In genomic region chr21:42466700-42467612, GRCh38 we compare ENCODE assay signal across 1 cellular context.
TF ChIP-seq lines count a peak whose summit lies in the region.

No MANE protein-coding gene starts in this region.

TF ChIP-seq in H1, 55 proteins besides CTCF, POLR2A, EP300 and RAD21:
- TF ChIP-seq CHD7 (IDR thresholded peaks at IDR 0.05; ENCODE audit: insufficient replicate concordance, low read length) = no peak
- TF ChIP-seq PHF8 (conservative IDR thresholded peaks at IDR 0.05; ENCODE audit: low read depth, low read length) = no peak
- no peak for TF ChIP-seq SAP30 (IDR thresholded peaks at IDR 0.05; ENCODE audit: insufficient read depth, insufficient replicate concordance, low read length)
- TF ChIP-seq SP1 (IDR thresholded peaks at IDR 0.05; ENCODE audit: low read depth, low read length) = no peak
- TF ChIP-seq MAFK (IDR thresholded peaks at IDR 0.05; ENCODE audit: low read depth, low read length) = no peak
- no peak for TF ChIP-seq CHD2 (IDR thresholded peaks at IDR 0.05; ENCODE audit: low read length)
- no peak for TF ChIP-seq KDM1A (IDR thresholded peaks at IDR 0.05; ENCODE audit: borderline replicate concordance, low read length)
- no peak for TF ChIP-seq ASH2L (IDR thresholded peaks at IDR 0.05; ENCODE audit: low read length)
- no peak for TF ChIP-seq POLR2AphosphoS5 (IDR thresholded peaks at IDR 0.05; ENCODE audit: low read depth, low read length)
- TF ChIP-seq SUZ12 (IDR thresholded peaks at IDR 0.05; ENCODE audit: low read length) = no peak
- no peak for TF ChIP-seq RFX5 (IDR thresholded peaks at IDR 0.05; ENCODE audit: borderline replicate concordance, low read depth, low read length)
- no peak for TF ChIP-seq SP4 (IDR thresholded peaks at IDR 0.05; ENCODE audit: low read length)
- no peak for TF ChIP-seq NANOG (IDR thresholded peaks at IDR 0.05; ENCODE audit: insufficient read depth, low read depth, low read length, poor library complexity, severe bottlenecking)
